Comparison of ENCODE assay signal across 13 cellular contexts in the genomic region with DNA sequence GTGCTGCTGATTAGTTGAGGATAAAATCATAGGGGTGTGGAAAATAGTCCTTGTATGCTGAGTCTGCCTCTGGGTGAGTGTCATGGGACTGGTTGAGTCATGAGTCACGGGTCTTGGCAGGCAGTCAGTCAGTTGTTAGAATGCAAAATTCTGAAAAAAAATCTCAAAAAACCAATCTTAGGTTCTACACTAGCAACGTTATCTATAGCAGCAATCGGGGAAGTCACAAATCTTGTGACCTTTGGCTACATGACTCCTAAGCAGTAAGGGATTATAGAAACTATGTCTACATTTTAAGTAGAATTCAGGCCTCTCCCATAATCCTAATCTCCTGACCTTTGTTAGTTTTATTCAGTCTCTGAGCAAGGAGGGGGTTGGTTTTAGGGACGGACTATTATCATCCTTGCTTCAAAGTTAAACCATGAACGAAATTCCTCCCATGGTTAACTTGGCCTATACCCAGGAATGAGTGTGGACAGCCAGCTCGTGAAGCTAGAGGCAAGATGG. TPM values are rescaled to one million over a fixed set of nuclear protein-coding genes. Genes with fewer than 3 reads are reported as not detected.
DNase-seq lines count a peak whose midpoint lies in the region; ATAC-seq, FAIRE-seq and TF ChIP-seq lines count a peak whose summit lies in the region.
"Had no signal": no experiment of that assay in that cellular context is flagged by ENCODE, and none has a peak within 500 bp of the region (broad histone marks: within the 10 kb centered on the region; RNA-seq: fewer than 3 reads in every experiment).

No MANE protein-coding gene starts in this region.

- H3K4me1 ChIP-seq in BE2C (peaks cover 29% of the 10 kb centered on the region), mesenchymal stem cell (ENCODE audit: control insufficient read depth, insufficient read depth, low read depth, low read length) (no peaks in the 10 kb centered on the region)
- H3K4me1 ChIP-seq: body of pancreas had no signal

- H3K4me2 ChIP-seq in mesenchymal stem cell (ENCODE audit: low read length, poor library complexity, severe bottlenecking), result no peak overlapping the region

- no peak for ATAC-seq in HG03460 (IDR thresholded peaks at IDR 0.05; ENCODE audit: unreplicated experiment)
- ATAC-seq: body of pancreas had no signal

- H4K8ac ChIP-seq in mesenchymal stem cell (ENCODE audit: low read length), result no peak overlapping the region

- no peak overlapping the region for H3K14ac ChIP-seq in mesenchymal stem cell (ENCODE audit: low read length in 2 of 2)

- H3K4me3 ChIP-seq in BE2C (ENCODE audit: low read depth, low read length) (no peak overlapping the region), MG63 (no peak overlapping the region), mesenchymal stem cell (ENCODE audit: insufficient read depth in 1 of 2, low read depth in 1 of 2, low read length in 2 of 2) (no peak overlapping the region)
- H3K4me3 ChIP-seq: body of pancreas, lung, thoracic aorta had no signal

- H2BK120ac ChIP-seq in mesenchymal stem cell (ENCODE audit: low read depth, low read length), result no peak overlapping the region

- no peak overlapping the region for H2AFZ ChIP-seq in mesenchymal stem cell (ENCODE audit: low read depth, low read length)

- H3K79me1 ChIP-seq in mesenchymal stem cell (replicated peaks; ENCODE audit: low read length, poor library complexity, severe bottlenecking), result no peaks in the 10 kb centered on the region

- H3K27me3 ChIP-seq in BE2C (no peaks in the 10 kb centered on the region), MG63 (no peaks in the 10 kb centered on the region), mesenchymal stem cell (ENCODE audit: control insufficient read depth in 1 of 2, insufficient read depth in 1 of 2, low read length in 2 of 2) (no peaks in the 10 kb centered on the region)
- H3K27me3 ChIP-seq: body of pancreas had no signal

- H2BK12ac ChIP-seq in mesenchymal stem cell (ENCODE audit: low read length in 2 of 2), result no peak overlapping the region

- H3K9me3 ChIP-seq in BE2C, result no peaks in the 10 kb centered on the region
- 0 out of 2 replicates have a peak, but pooled peaks cover 2% of the 10 kb centered on the region for H3K9me3 ChIP-seq in MG63
- H3K9me3 ChIP-seq in mesenchymal stem cell (ENCODE audit: control insufficient read depth, low read length), result peaks cover 35% of the 10 kb centered on the region
- H3K9me3 ChIP-seq: body of pancreas, thoracic aorta had no signal

- no peak overlapping the region for H3K23ac ChIP-seq in mesenchymal stem cell (ENCODE audit: low read length in 2 of 2)

- DNase-seq in BE2C (peak; percentile 46), MG63 (peak; percentile 33), dedifferentiated amniotic fluid mesenchymal stem cell (ENCODE audit: extremely low spot score) (peak; percentile 51), mesenchymal stem cell (peak; percentile 58), islet precursor cell (no peak), GM12891 (ENCODE audit: insufficient read length, low spot score) (no peak)
- no peak for DNase-seq in effector CD4-positive, alpha-beta T cell
- DNase-seq: NCI-H2081 had no signal

- peak overlapping the region; percentile 62 for H3K9ac ChIP-seq in mesenchymal stem cell (ENCODE audit: low read length)

- no peak overlapping the region for H2BK5ac ChIP-seq in mesenchymal stem cell (ENCODE audit: low read depth, low read length, poor library complexity, severe bottlenecking)

- H3K18ac ChIP-seq in mesenchymal stem cell (ENCODE audit: low read depth in 1 of 2, low read length in 2 of 2), result no peak overlapping the region

- FAIRE-seq in GM12891 (lab: Jason Lieb, UNC), result no peak
- FAIRE-seq: H1 had no signal

- H2BK15ac ChIP-seq in mesenchymal stem cell (ENCODE audit: low read depth, poor library complexity, severe bottlenecking), result no peak overlapping the region

- TF ChIP-seq POLR2A in GM12891 (IDR thresholded peaks at IDR 0.05; ENCODE audit: low read depth, low read length), result no peak

- no peaks in the 10 kb centered on the region for H3K36me3 ChIP-seq in BE2C
- H3K36me3 ChIP-seq in MG63, result no peaks in the 10 kb centered on the region
- H3K36me3 ChIP-seq in mesenchymal stem cell (ENCODE audit: control insufficient read depth in 1 of 2, insufficient read depth in 2 of 2, low read depth in 1 of 2, low read length in 2 of 2), result no peaks in the 10 kb centered on the region
- H3K36me3 ChIP-seq: thoracic aorta had no signal

- H2AK5ac ChIP-seq in mesenchymal stem cell (ENCODE audit: low read length, severe bottlenecking), result no peak overlapping the region

- H3K4ac ChIP-seq in mesenchymal stem cell (ENCODE audit: low read depth in 1 of 2, low read length in 2 of 2), result no peak overlapping the region

- no peak overlapping the region for H3K27ac ChIP-seq in mesenchymal stem cell (ENCODE audit: low read length, poor library complexity, severe bottlenecking)
- H3K27ac ChIP-seq: thoracic aorta had no signal

- TF ChIP-seq CTCF in BE2C (IDR thresholded peaks at IDR 0.05; ENCODE audit: low read depth, low read length), result no peak

- no peak overlapping the region for H4K91ac ChIP-seq in mesenchymal stem cell (ENCODE audit: low read length)

- 79% methylated on average over 4 of the region's 6 CpGs for whole genome bisulfite sequencing in mesenchymal stem cell

TF ChIP-seq in GM12891, 5 proteins besides CTCF, POLR2A, EP300 and RAD21:
- TF ChIP-seq POU2F2 (IDR thresholded peaks at IDR 0.05; ENCODE audit: low read depth, low read length), result no peak
- TF ChIP-seq PAX5 (IDR thresholded peaks at IDR 0.05; ENCODE audit: insufficient read depth, low read length, severe bottlenecking), result no peak
- no peak for TF ChIP-seq SPI1 (IDR thresholded peaks at IDR 0.05; ENCODE audit: low read depth, low read length)
- no peak for TF ChIP-seq POLR2AphosphoS5 (IDR thresholded peaks at IDR 0.05; ENCODE audit: low read depth, low read length)
- TF ChIP-seq TAF1 (IDR thresholded peaks at IDR 0.05; ENCODE audit: low read depth, low read length), result no peak
TF ChIP-seq in GM12891: peak in this region for 0.

RNA-seq across cellular contexts. Expression of a gene that starts 18.0 kb away (rescaled TPM):
- 4.6 TPM for polyA plus RNA-seq in BE2C (2012; ENCODE audit: insufficient read depth, insufficient read length, low read depth)
- not detected in 2 replicates for total RNA-seq in MG63 (2014; rRNA removed; shearing (Covaris generic); ENCODE audit: low replicate concordance)
- polyA plus RNA-seq in mesenchymal stem cell (2013, experiment 1 of 2), result 0.06 TPM
- 0.05 TPM for polyA plus RNA-seq in mesenchymal stem cell (2013, experiment 2 of 2)
- polyA plus RNA-seq in GM12891 (2012; ENCODE audit: low read depth, missing spikeins), result 1.6 TPM

Comparison
In these comparisons a context has a peak if more than half of its experiments do, and no peak if none do; other contexts are left out.
1. DNase-seq: peak in BE2C (single experiment), MG63 (single experiment), dedifferentiated amniotic fluid mesenchymal stem cell (single experiment) and mesenchymal stem cell (single experiment); none in islet precursor cell (single experiment), GM12891 (single experiment) and effector CD4-positive, alpha-beta T cell (single experiment).